Comparison of ENCODE assay signal across 9 cellular contexts in the genomic region with DNA sequence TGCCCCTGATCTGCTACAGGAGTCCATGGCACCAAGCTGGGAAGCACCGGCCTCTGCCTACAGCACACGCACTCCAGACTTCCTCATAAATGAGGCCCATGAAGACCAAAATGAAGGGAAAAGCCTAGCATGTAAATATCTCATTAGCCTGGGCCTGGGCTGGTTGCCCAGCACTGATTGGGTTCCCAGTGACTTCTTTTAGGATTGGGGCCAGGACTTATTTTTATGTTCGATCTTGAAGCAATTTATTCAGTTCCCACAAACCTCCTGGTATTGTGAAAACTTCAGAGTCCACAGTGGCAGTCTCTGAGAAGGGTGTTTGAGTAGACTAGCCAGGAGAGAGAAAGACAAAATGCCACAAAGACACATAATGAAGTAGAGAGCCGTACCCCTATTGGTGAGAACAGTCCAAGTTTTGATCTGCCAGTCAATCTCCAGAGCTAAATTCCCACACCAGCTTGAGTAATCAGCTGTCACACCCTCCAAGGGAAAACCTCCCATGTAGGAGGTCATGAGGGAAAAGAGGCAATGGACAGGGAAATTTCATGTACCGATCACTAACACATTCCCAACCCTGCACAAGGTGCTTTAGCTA.
DNase-seq lines count a peak whose midpoint lies in the region; ATAC-seq, FAIRE-seq and TF ChIP-seq lines count a peak whose summit lies in the region.
"Had no signal": no experiment of that assay in that cellular context is flagged by ENCODE, and none has a peak within 500 bp of the region (broad histone marks: within the 10 kb centered on the region; RNA-seq: fewer than 3 reads in every experiment).

No MANE protein-coding gene starts in this region.

- no peak overlapping the region for H2AFZ ChIP-seq in H1 (ENCODE audit: low read length)

- peak overlapping the region; percentile 57; the same call in 1 of the 2 replicates for H2AK5ac ChIP-seq in H1 (ENCODE audit: low read depth, low read length)

- H3K4me3 ChIP-seq in H1 (ENCODE audit: extremely low read depth in 1 of 4, insufficient read depth in 2 of 4, low read depth in 3 of 4, low read length in 4 of 4), result no peak overlapping the region

- POLR2A ChIA-PET in H1 (lab: Charles Lee; ENCODE audit: partially characterized antibody), result interaction anchor here (1.0 to 1.4 kb wide), 2 partner anchors 12 to 80 kb away, joined by 3 to 4 read pairs; no protein-coding TSS in a partner anchor

- H4K20me1 ChIP-seq in H1 (replicated peaks in 1 of 2; ENCODE audit: control insufficient read depth in 1 of 2, insufficient read depth in 2 of 2, low read length in 2 of 2), result no peaks in the 10 kb centered on the region

- H2BK15ac ChIP-seq in H1 (ENCODE audit: low read length), result no peak overlapping the region

- peak overlapping the region; percentile 84 for H2BK20ac ChIP-seq in H1 (ENCODE audit: low read length)

- H3K27me3 Mint-ChIP-seq in natural killer cell treated with Interleukin-12 subunit alpha and Interleukin-12 subunit beta and Interleukin-15 and Interleukin-18, amount 100 ng/mL, for 72 hours, result no peaks in the 10 kb centered on the region
- peaks cover 4% of the 10 kb centered on the region for H3K27me3 Mint-ChIP-seq in nephron progenitor cell (ENCODE audit: low read depth, poor library complexity)

- no peaks in the 10 kb centered on the region for H3K9me3 ChIP-seq in H1 (ENCODE audit: insufficient read depth in 2 of 2, low read depth in 1 of 2, low read length in 1 of 2)

- no peaks in the 10 kb centered on the region for H3K36me3 Mint-ChIP-seq in natural killer cell treated with Interleukin-12 subunit alpha and Interleukin-12 subunit beta and Interleukin-15 and Interleukin-18, amount 100 ng/mL, for 72 hours
- no peaks in the 10 kb centered on the region for H3K36me3 Mint-ChIP-seq in nephron progenitor cell (ENCODE audit: low read depth)

- no peak overlapping the region for H3K27ac ChIP-seq in H1 (ENCODE audit: low read depth, low read length)

- H2BK120ac ChIP-seq in H1 (replicated peaks; ENCODE audit: low read depth, low read length), result no peak overlapping the region

- TF ChIP-seq EP300 in H1 (IDR thresholded peaks at IDR 0.05; ENCODE audit: borderline replicate concordance in 1 of 2, low read depth in 2 of 2, low read length in 2 of 2), result no peak

- H3K9me3 Mint-ChIP-seq in natural killer cell treated with Interleukin-12 subunit alpha and Interleukin-12 subunit beta and Interleukin-15 and Interleukin-18, amount 100 ng/mL, for 72 hours, result no peaks in the 10 kb centered on the region
- H3K9me3 Mint-ChIP-seq in nephron progenitor cell, result no peaks in the 10 kb centered on the region

- no peak overlapping the region for H3K4me2 ChIP-seq in H1 (ENCODE audit: insufficient read depth in 1 of 2, low read depth in 2 of 2, low read length in 2 of 2)

- H3K56ac ChIP-seq in H1 (replicated peaks; ENCODE audit: insufficient read length, low read depth, low read length), result no peak overlapping the region

- no peak overlapping the region for H4K91ac ChIP-seq in H1 (replicated peaks; ENCODE audit: insufficient read length, low read length)

- H3K4me1 ChIP-seq in H1 (replicated peaks in 1 of 4; ENCODE audit: control insufficient read depth in 3 of 4, insufficient read depth in 4 of 4, low read length in 3 of 4), result peaks cover 0 to 11% (median 5%) of the 10 kb centered on the region in 4 experiments; a peak in 3 of 7 replicates

- TF ChIP-seq RAD21 in H1 (IDR thresholded peaks at IDR 0.05 in 1 of 2, conservative IDR thresholded peaks at IDR 0.05 in 1 of 2; ENCODE audit: low read depth in 2 of 2, low read length in 2 of 2), result no peak

- peak overlapping the region; percentile 78; the same call in 1 of the 2 replicates for H2BK12ac ChIP-seq in H1 (ENCODE audit: low read depth, low read length)

- H3K23ac ChIP-seq in H1 (ENCODE audit: insufficient read length), result no peak overlapping the region

- no peak overlapping the region for H3K9ac ChIP-seq in H1 (replicated peaks in 1 of 4; ENCODE audit: extremely low read depth in 1 of 4, low read depth in 3 of 4, low read length in 3 of 4)

- H4K8ac ChIP-seq in H1 (ENCODE audit: extremely low read depth, insufficient read depth, low read length), result no peak overlapping the region

- CTCF ChIA-PET in H1 (lab: Charles Lee; ENCODE audit: partially characterized antibody), result interaction anchor here (1.6 kb wide), 1 partner anchor 74 kb away, joined by 3 read pairs; no protein-coding TSS in a partner anchor

- H2BK5ac ChIP-seq in H1 (ENCODE audit: low read depth, low read length), result peak overlapping the region; percentile 15; the same call in 1 of the 2 replicates

- no peak for ATAC-seq in natural killer cell treated with Interleukin-12 subunit alpha and Interleukin-12 subunit beta and Interleukin-15 and Interleukin-18, amount 100 ng/mL, for 72 hours

- H3K4me1 Mint-ChIP-seq in natural killer cell treated with Interleukin-12 subunit alpha and Interleukin-12 subunit beta and Interleukin-15 and Interleukin-18, amount 100 ng/mL, for 72 hours (ENCODE audit: low read depth in 2 of 2), result peaks cover under 1 to 7% of the 10 kb centered on the region in 2 donors
- peaks cover 29% of the 10 kb centered on the region for H3K4me1 Mint-ChIP-seq in nephron progenitor cell

- FAIRE-seq in H1 (lab: Jason Lieb, UNC), result no peak

- no peak overlapping the region for H3K4me3 Mint-ChIP-seq in natural killer cell treated with Interleukin-12 subunit alpha and Interleukin-12 subunit beta and Interleukin-15 and Interleukin-18, amount 100 ng/mL, for 72 hours
- H3K4me3 Mint-ChIP-seq in nephron progenitor cell, result no peak overlapping the region

- peak overlapping the region in 1 of 2 donors; percentile 57 for H3K27ac Mint-ChIP-seq in natural killer cell treated with Interleukin-12 subunit alpha and Interleukin-12 subunit beta and Interleukin-15 and Interleukin-18, amount 100 ng/mL, for 72 hours
- H3K27ac Mint-ChIP-seq in nephron progenitor cell, result no peak overlapping the region

- no peak overlapping the region for H3K4ac ChIP-seq in H1 (replicated peaks; ENCODE audit: insufficient read length, low read depth, low read length)

- H3K23me2 ChIP-seq in H1 (ENCODE audit: low read depth, low read length), result no peaks in the 10 kb centered on the region

- H4K5ac ChIP-seq in H1 (ENCODE audit: insufficient read length, low read depth, low read length), result no peak overlapping the region

- H3K79me1 ChIP-seq in H1 (ENCODE audit: low read depth, low read length), result no peaks in the 10 kb centered on the region

- H3K27me3 ChIP-seq in H1 (replicated peaks in 1 of 4; ENCODE audit: control insufficient read depth in 3 of 4, extremely low read depth in 1 of 4, insufficient read depth in 3 of 4, low read length in 3 of 4), result no peaks in the 10 kb centered on the region

- no peaks in the 10 kb centered on the region for H3K36me3 ChIP-seq in H1 (ENCODE audit: control insufficient read depth in 2 of 4, insufficient read depth in 4 of 4, low read length in 3 of 4)

- no peaks in the 10 kb centered on the region for H3K79me2 ChIP-seq in H1 (ENCODE audit: control insufficient read depth in 1 of 2, insufficient read depth in 2 of 2, low read length in 2 of 2)

- no peak overlapping the region for H3K14ac ChIP-seq in H1 (ENCODE audit: insufficient read length)

- no peak for TF ChIP-seq CTCF in H1 (IDR thresholded peaks at IDR 0.05; ENCODE audit: control extremely low read depth in 1 of 3, insufficient read depth in 1 of 3, low read depth in 1 of 3, low read length in 3 of 3)
- no peak for TF ChIP-seq CTCF in nephron progenitor cell (IDR thresholded peaks at IDR 0.05)

- DNase-seq in AG20443 (ENCODE audit: low spot score), result peak; percentile 46
- DNase-seq in NCI-H446 (lab: John Stamatoyannopoulos, UW), result peak; percentile 80 to 90
- DNase-seq in H1 (ENCODE audit: low read depth in 1 of 2, low spot score in 2 of 2), result no peak
- peak; percentile 44 for DNase-seq in myocyte (ENCODE audit: low read depth)
- no peak for DNase-seq in natural killer cell treated with Interleukin-12 subunit alpha and Interleukin-12 subunit beta and Interleukin-15 and Interleukin-18, amount 100 ng/mL, for 72 hours (ENCODE audit: low spot score)
- no peak for DNase-seq in NCI-H510A treated with DMSO at 0.1 percent for 48 hours (lab: John Stamatoyannopoulos, UW)
- DNase-seq in nephron progenitor cell, result no peak
- no peak for DNase-seq in NCI-H1105 (lab: John Stamatoyannopoulos, UW)
- DNase-seq: activated naive CD4-positive, alpha-beta T cell had no signal

- 94% methylated on average over 5 of the region's 5 CpGs; no CpG with 5 or more reads in 1 of the 2 experiments for WGBS in H1 (ENCODE audit: extremely low coverage in 1 of 2, insufficient coverage in 1 of 2, insufficient read length in 1 of 2, insufficient replicate concordance in 2 of 2, low coverage in 1 of 2, low lambda C conversion rate in 2 of 2, missing lambda C conversion rate in 1 of 2), 2 experiments

- no peak for TF ChIP-seq POLR2A in H1 (IDR thresholded peaks at IDR 0.05; ENCODE audit: control extremely low read depth in 1 of 2, low read depth in 2 of 2, low read length in 2 of 2)

- peak overlapping the region; percentile 4; the same call in 1 of the 2 replicates for H3K18ac ChIP-seq in H1 (ENCODE audit: extremely low read depth, low read length)

TF ChIP-seq in H1, 55 proteins besides CTCF, POLR2A, EP300 and RAD21:
- TF ChIP-seq SAP30 (IDR thresholded peaks at IDR 0.05; ENCODE audit: insufficient read depth, insufficient replicate concordance, low read length) (no peak), SUZ12 (IDR thresholded peaks at IDR 0.05; ENCODE audit: low read length) (no peak), SP1 (IDR thresholded peaks at IDR 0.05; ENCODE audit: low read depth, low read length) (no peak), RXRA (IDR thresholded peaks at IDR 0.05; ENCODE audit: insufficient read depth, low read depth, low read length) (no peak), CHD2 (IDR thresholded peaks at IDR 0.05; ENCODE audit: low read length) (no peak)

Comparison
In these comparisons a context has a peak if more than half of its experiments do, and no peak if none do; other contexts are left out.
1. DNase-seq: peak in AG20443 (single experiment), NCI-H446 (2 of 2) and myocyte (single experiment); none in H1 (0 of 2), natural killer cell treated with Interleukin-12 subunit alpha and Interleukin-12 subunit beta and Interleukin-15 and Interleukin-18, amount 100 ng/mL, for 72 hours (single experiment), NCI-H510A treated with DMSO at 0.1 percent for 48 hours (single experiment), nephron progenitor cell (single experiment) and NCI-H1105 (single experiment).